8 cellular contexts compared by ENCODE assay signal in genomic region chr12:7638764-7639570, GRCh38. TPM values are rescaled to one million over a fixed set of nuclear protein-coding genes. Genes with fewer than 3 reads are reported as not detected.
A peak's percentile ranks its signal among the peaks of the same experiment; 100 is the strongest.
DNase-seq lines count a peak whose midpoint lies in the region; ATAC-seq, FAIRE-seq and TF ChIP-seq lines count a peak whose summit lies in the region.

No MANE protein-coding gene starts in this region.

- H3K9me3 ChIP-seq in AG04450 (ENCODE audit: control insufficient read depth, insufficient read depth, low read length) (no peaks in the 10 kb centered on the region), H1 (ENCODE audit: insufficient read depth in 2 of 2, low read depth in 1 of 2, low read length in 1 of 2) (no peaks in the 10 kb centered on the region)

- POLR2A ChIA-PET in AG04450 (lab: Yijun Ruan, JAX) (no interaction called here), H1 (lab: Charles Lee; ENCODE audit: partially characterized antibody) (no interaction called here)

- H4K91ac ChIP-seq in H1 (replicated peaks; ENCODE audit: insufficient read length, low read length) = peak overlapping the region; percentile 73

- H2BK120ac ChIP-seq in H1 (replicated peaks; ENCODE audit: low read depth, low read length) (no peak overlapping the region), mesendoderm (ENCODE audit: low read depth, low read length) (no peak overlapping the region)

- H4K8ac ChIP-seq in H1 (ENCODE audit: extremely low read depth, insufficient read depth, low read length) = no peak overlapping the region
- no peak overlapping the region for H4K8ac ChIP-seq in mesendoderm (ENCODE audit: low read depth, low read length)

- CTCF ChIA-PET in AG04450 (lab: Charles Lee) = interaction anchor here (0.6 to 4.7 kb wide), 8 partner anchors 9 to 516 kb away, joined by 3 to 26 read pairs (median 5); no protein-coding TSS in a partner anchor
- CTCF ChIA-PET in H1 (lab: Charles Lee; ENCODE audit: partially characterized antibody) = interaction anchor here (0.8 to 9.4 kb wide), 18 partner anchors 9 to 694 kb away, joined by 3 to 45 read pairs (median 4); partner anchors contain the start of gene PEX5

- 42% methylated on average over 18 of the region's 18 CpGs; no CpG with 5 or more reads in 1 of the 2 experiments for WGBS in H1 (ENCODE audit: extremely low coverage in 1 of 2, insufficient coverage in 1 of 2, insufficient read length in 1 of 2, insufficient replicate concordance in 2 of 2, low coverage in 1 of 2, low lambda C conversion rate in 2 of 2, missing lambda C conversion rate in 1 of 2), 2 experiments
- WGBS in mesendoderm (ENCODE audit: extremely low coverage, insufficient coverage, low lambda C conversion rate) = no CpG with 5 or more reads among the region's 18 CpGs

- no peaks in the 10 kb centered on the region for H4K20me1 ChIP-seq in H1 (replicated peaks in 1 of 2; ENCODE audit: control insufficient read depth in 1 of 2, insufficient read depth in 2 of 2, low read length in 2 of 2)

- H3K56ac ChIP-seq in H1 (replicated peaks; ENCODE audit: insufficient read length, low read depth, low read length) (no peak overlapping the region), mesendoderm (ENCODE audit: low read length) (no peak overlapping the region)

- peak overlapping the region; percentile 76 for H2AFZ ChIP-seq in H1 (ENCODE audit: low read length)

- H3K23ac ChIP-seq in H1 (ENCODE audit: insufficient read length) (no peak overlapping the region), mesendoderm (ENCODE audit: low read length) (no peak overlapping the region)

- no peak overlapping the region for H3K27ac ChIP-seq in AG04450 (ENCODE audit: low read depth, low read length)
- H3K27ac ChIP-seq in HL-60 (replicated peaks) = no peak overlapping the region
- H3K27ac ChIP-seq in H1 (ENCODE audit: low read depth, low read length) = no peak overlapping the region
- no peak overlapping the region for H3K27ac ChIP-seq in mesendoderm (ENCODE audit: low read depth, low read length)

- ATAC-seq in GM18907 (IDR thresholded peaks at IDR 0.05; ENCODE audit: unreplicated experiment) = peak; percentile 76

- H3K4me1 ChIP-seq in H1 (replicated peaks in 1 of 4; ENCODE audit: control insufficient read depth in 3 of 4, insufficient read depth in 4 of 4, low read length in 3 of 4) (peaks cover 4 to 21% (median 11%) of the 10 kb centered on the region in 4 experiments; a peak in 6 of 7 replicates), mesendoderm (ENCODE audit: control insufficient read depth, low read depth, low read length) (peaks cover 2% of the 10 kb centered on the region)

- H3K4me2 ChIP-seq in H1 (ENCODE audit: insufficient read depth in 1 of 2, low read depth in 2 of 2, low read length in 2 of 2) (peak overlapping the region; percentile 71 to 76), mesendoderm (ENCODE audit: low read length) (peak overlapping the region; percentile 65)

- peaks cover 4% of the 10 kb centered on the region for H3K27me3 ChIP-seq in AG04450 (ENCODE audit: control insufficient read depth, insufficient read depth, low read length)
- H3K27me3 ChIP-seq in HL-60 (ENCODE audit: insufficient read depth, poor library complexity, severe bottlenecking) = no peaks in the 10 kb centered on the region
- no peaks in the 10 kb centered on the region for H3K27me3 ChIP-seq in H1 (replicated peaks in 1 of 4; ENCODE audit: control insufficient read depth in 3 of 4, extremely low read depth in 1 of 4, insufficient read depth in 3 of 4, low read length in 3 of 4)
- no peaks in the 10 kb centered on the region for H3K27me3 ChIP-seq in mesendoderm (ENCODE audit: insufficient read depth, low read length, poor library complexity)

- TF ChIP-seq RAD21 in H1 (IDR thresholded peaks at IDR 0.05 in 1 of 2, conservative IDR thresholded peaks at IDR 0.05 in 1 of 2; ENCODE audit: low read depth in 2 of 2, low read length in 2 of 2) = peak; percentile 97 to 99

- H3K9ac ChIP-seq in H1 (replicated peaks in 1 of 4; ENCODE audit: extremely low read depth in 1 of 4, low read depth in 3 of 4, low read length in 3 of 4) (no peak overlapping the region; a peak in 1 of 7 replicates), mesendoderm (ENCODE audit: low read length) (peak overlapping the region; percentile 3)

- H3K4ac ChIP-seq in H1 (replicated peaks; ENCODE audit: insufficient read length, low read depth, low read length) = no peak overlapping the region
- no peak overlapping the region for H3K4ac ChIP-seq in mesendoderm (ENCODE audit: low read depth, low read length)

- TF ChIP-seq CTCF in AG04450 (IDR thresholded peaks at IDR 0.05; ENCODE audit: low read depth, low read length) = peak; percentile 80
- peak; percentile 48 for TF ChIP-seq CTCF in HL-60 (IDR thresholded peaks at IDR 0.05; ENCODE audit: insufficient read depth, low read length)
- TF ChIP-seq CTCF in H1 (IDR thresholded peaks at IDR 0.05; ENCODE audit: control extremely low read depth in 1 of 3, insufficient read depth in 1 of 3, low read depth in 1 of 3, low read length in 3 of 3) = peak; percentile 16 to 97 (median 88)

- H3K23me2 ChIP-seq in H1 (ENCODE audit: low read depth, low read length) = peaks cover 3% of the 10 kb centered on the region

- H2BK5ac ChIP-seq in H1 (ENCODE audit: low read depth, low read length) (no peak overlapping the region), mesendoderm (ENCODE audit: low read length) (no peak overlapping the region)

- H3K18ac ChIP-seq in H1 (ENCODE audit: extremely low read depth, low read length) (peak overlapping the region; percentile 11), mesendoderm (ENCODE audit: low read length) (no peak overlapping the region)

- no peak overlapping the region for H2AK5ac ChIP-seq in H1 (ENCODE audit: low read depth, low read length)
- no peak overlapping the region for H2AK5ac ChIP-seq in mesendoderm (ENCODE audit: low read length)

- no peak overlapping the region for H3K4me3 ChIP-seq in AG04450 (ENCODE audit: low read depth, low read length)
- no peak overlapping the region for H3K4me3 ChIP-seq in HL-60 (replicated peaks; ENCODE audit: insufficient read depth, low read length)
- H3K4me3 ChIP-seq in H1 (ENCODE audit: extremely low read depth in 1 of 4, insufficient read depth in 2 of 4, low read depth in 3 of 4, low read length in 4 of 4) = peak overlapping the region; percentile 40 to 63 (median 46); a peak in 7 of 8 replicates
- no peak overlapping the region for H3K4me3 ChIP-seq in mesendoderm (ENCODE audit: low read length)

- no peak overlapping the region for H2BK20ac ChIP-seq in H1 (ENCODE audit: low read length)

- H2BK15ac ChIP-seq in H1 (ENCODE audit: low read length) = no peak overlapping the region
- no peak overlapping the region for H2BK15ac ChIP-seq in mesendoderm (replicated peaks; ENCODE audit: low read depth)

- no peak overlapping the region for H3K14ac ChIP-seq in H1 (ENCODE audit: insufficient read length)

- TF ChIP-seq EP300 in H1 (IDR thresholded peaks at IDR 0.05; ENCODE audit: borderline replicate concordance in 1 of 2, low read depth in 2 of 2, low read length in 2 of 2) = no peak

- FAIRE-seq in H1 (lab: Jason Lieb, UNC) = peak; percentile 98

- H4K5ac ChIP-seq in H1 (ENCODE audit: insufficient read length, low read depth, low read length) (no peak overlapping the region), mesendoderm (ENCODE audit: low read length) (no peak overlapping the region)

- DNase-seq in AG04450 (ENCODE audit: low read depth, low spot score) (peak; percentile 37), HL-60 (ENCODE audit: low read depth in 1 of 2, low spot score in 1 of 2) (peak; percentile 62 to 82), NCI-H82 treated with DMSO at 0.1 percent for 48 hours (lab: John Stamatoyannopoulos, UW; ENCODE audit: unreplicated experiment) (peak; percentile 44), H1 (ENCODE audit: low read depth in 1 of 2, low spot score in 2 of 2) (peak; percentile 39 to 77), mesendoderm (peak; percentile 94)
- DNase-seq in activated CD8-positive, alpha-beta memory T cell treated with anti-CD3 and anti-CD28 coated beads for 1 hour (ENCODE audit: extremely low read depth in 1 of 2, low read depth in 1 of 2) = peak; percentile 40 to 49
- DNase-seq in stimulated activated CD8-positive, alpha-beta memory T cell treated with anti-CD3 and anti-CD28 coated beads, Interleukin-15, amount 100 ng/mL, for 4 hours (ENCODE audit: low read depth in 2 of 2) = peak; percentile 31 to 50

- H3K79me2 ChIP-seq in H1 (ENCODE audit: control insufficient read depth in 1 of 2, insufficient read depth in 2 of 2, low read length in 2 of 2) = no peaks in the 10 kb centered on the region
- H3K79me2 ChIP-seq in mesendoderm (ENCODE audit: control insufficient read depth, insufficient read depth, low read length) = no peaks in the 10 kb centered on the region

- H3K79me1 ChIP-seq in H1 (ENCODE audit: low read depth, low read length) (no peaks in the 10 kb centered on the region), mesendoderm (ENCODE audit: low read length) (no peaks in the 10 kb centered on the region)

- H3K36me3 ChIP-seq in H1 (ENCODE audit: control insufficient read depth in 2 of 4, insufficient read depth in 4 of 4, low read length in 3 of 4) = no peaks in the 10 kb centered on the region
- H3K36me3 ChIP-seq in mesendoderm (ENCODE audit: control insufficient read depth, insufficient read depth, low read length) = no peaks in the 10 kb centered on the region

- no peak overlapping the region for H2BK12ac ChIP-seq in H1 (ENCODE audit: low read depth, low read length)

- TF ChIP-seq POLR2A in H1 (IDR thresholded peaks at IDR 0.05; ENCODE audit: control extremely low read depth in 1 of 2, low read depth in 2 of 2, low read length in 2 of 2) = peak in 1 of 2 experiments; percentile 9; a peak in 2 of 3 replicates

RNA-seq across cellular contexts. Expression of gene APOBEC1, which starts 26.7 kb away (rescaled TPM):
- not detected in 2 replicates for polyA plus RNA-seq in AG04450 (2011; rRNA removed)
- polyA minus RNA-seq in AG04450 (2011; rRNA and poly(A)+ RNA removed) = not detected in 2 replicates
- total RNA-seq in H1 (2021; fragmentation: NEBNext Ultra II Directional; extraction: Animal tissue kit (Norgen Biotek cat#: 25700)) = not detected in 2 replicates
- not detected in 2 replicates for polyA plus RNA-seq in H1 (2011; rRNA removed)
- not detected for polyA plus RNA-seq in H1 (2011; cell fraction: cytosol; rRNA removed)
- polyA plus RNA-seq in H1 (2011; cell fraction: nucleus; rRNA removed) = not detected
- polyA plus RNA-seq in H1 (2012, experiment 1 of 2) = not detected in 4 replicates
- not detected for polyA plus RNA-seq in H1 (2012, experiment 2 of 2)
- polyA plus RNA-seq in H1 (2013, experiment 1 of 2) = not detected
- polyA plus RNA-seq in H1 (2013, experiment 2 of 2) = not detected
- not detected in 2 replicates for polyA minus RNA-seq in H1 (2011; rRNA and poly(A)+ RNA removed)
- not detected for polyA minus RNA-seq in H1 (2011; cell fraction: cytosol; rRNA and poly(A)+ RNA removed)
- not detected for polyA minus RNA-seq in H1 (2011; cell fraction: nucleus; rRNA and poly(A)+ RNA removed)
- polyA plus RNA-seq in mesendoderm (2013, experiment 1 of 2) = not detected
- polyA plus RNA-seq in mesendoderm (2013, experiment 2 of 2) = not detected

RNA-seq across cellular contexts. Expression of gene GDF3, which starts 56.6 kb away (rescaled TPM):
- not detected in 2 replicates for polyA plus RNA-seq in AG04450 (2011; rRNA removed)
- not detected in 2 replicates for polyA minus RNA-seq in AG04450 (2011; rRNA and poly(A)+ RNA removed)
- 12.6 and 16.8 TPM in 2 replicates for total RNA-seq in H1 (2021; fragmentation: NEBNext Ultra II Directional; extraction: Animal tissue kit (Norgen Biotek cat#: 25700))
- polyA plus RNA-seq in H1 (2011; rRNA removed) = 4.1 and 4.3 TPM in 2 replicates
- polyA plus RNA-seq in H1 (2011; cell fraction: cytosol; rRNA removed) = 3.2 TPM
- 5.8 TPM for polyA plus RNA-seq in H1 (2011; cell fraction: nucleus; rRNA removed)
- polyA plus RNA-seq in H1 (2012, experiment 1 of 2) = 7.3 to 10.1 TPM (median 8.1 TPM) in 4 replicates
- 7.0 TPM for polyA plus RNA-seq in H1 (2012, experiment 2 of 2)
- polyA plus RNA-seq in H1 (2013, experiment 1 of 2) = 61.9 TPM
- polyA plus RNA-seq in H1 (2013, experiment 2 of 2) = 63.4 TPM
- 2.1 and 2.7 TPM in 2 replicates for polyA minus RNA-seq in H1 (2011; rRNA and poly(A)+ RNA removed)
- 1.8 TPM for polyA minus RNA-seq in H1 (2011; cell fraction: cytosol; rRNA and poly(A)+ RNA removed)
- polyA minus RNA-seq in H1 (2011; cell fraction: nucleus; rRNA and poly(A)+ RNA removed) = 3.1 TPM
- polyA plus RNA-seq in mesendoderm (2013, experiment 1 of 2) = 214 TPM
- 215 TPM for polyA plus RNA-seq in mesendoderm (2013, experiment 2 of 2)

Comparison
In these comparisons a context has a peak if more than half of its experiments do, and no peak if none do; other contexts are left out.
1. DNase-seq: peak in every context shown above with its lines; median percentile 94 in mesendoderm; 72 in HL-60; 58 in H1; 44 in activated CD8-positive, alpha-beta memory T cell treated with anti-CD3 and anti-CD28 coated beads for 1 hour; 44 in NCI-H82 treated with DMSO at 0.1 percent for 48 hours; 40 in stimulated activated CD8-positive, alpha-beta memory T cell treated with anti-CD3 and anti-CD28 coated beads, Interleukin-15, amount 100 ng/mL, for 4 hours; 37 in AG04450.
2. H3K4me3 ChIP-seq: peak in H1 (4 of 4); none in AG04450 (single experiment), HL-60 (single experiment) and mesendoderm (single experiment).
3. Peak in every context shown above with its lines, with median percentiles within 50 percentile points of each other: CTCF ChIP-seq.